11 cellular contexts compared by ENCODE assay signal in genomic region chr12:3988519-3989217, GRCh38.
DNase-seq lines count a peak whose midpoint lies in the region; ATAC-seq and TF ChIP-seq lines count a peak whose summit lies in the region.
"Had no signal": no experiment of that assay in that cellular context is flagged by ENCODE, and none has a peak within 500 bp of the region (broad histone marks: within the 10 kb centered on the region; RNA-seq: fewer than 3 reads in every experiment).

No MANE protein-coding gene starts in this region.

- H3K36me3 ChIP-seq in heart right ventricle (no peaks in the 10 kb centered on the region), mammary epithelial cell (ENCODE audit: insufficient read depth, low read length) (no peaks in the 10 kb centered on the region)
- H3K36me3 ChIP-seq: SJCRH30 had no signal

- no peak overlapping the region for H3K4me3 Mint-ChIP-seq in natural killer cell

- dilution Hi-C loops in mammary epithelial cell (cut with HindIII; ENCODE audit: low sequenced_read_pairs) = no loop called here

- H3K9ac ChIP-seq in mammary epithelial cell (ENCODE audit: insufficient read depth, low read length) = no peak overlapping the region

- ATAC-seq in HG03025 (IDR thresholded peaks at IDR 0.05; ENCODE audit: low FRiP score, unreplicated experiment) (peak; percentile 69), natural killer cell (peak in 2 of 3 donors; percentile 26 to 47), heart right ventricle (no peak)

- peaks cover 4 to 27% of the 10 kb centered on the region in 2 donors for H3K27me3 Mint-ChIP-seq in natural killer cell (ENCODE audit: low read depth in 2 of 2)

- H3K4me3 ChIP-seq in GM12864 (ENCODE audit: low read depth, low read length) (no peak overlapping the region), heart right ventricle (no peak overlapping the region), mammary epithelial cell (replicated peaks in 1 of 3; ENCODE audit: insufficient read depth in 1 of 3, low read depth in 2 of 3, low read length in 3 of 3) (no peak overlapping the region)
- H3K4me3 ChIP-seq: SJCRH30 had no signal

- H3K79me2 ChIP-seq in mammary epithelial cell (ENCODE audit: insufficient read depth, low read length) = no peaks in the 10 kb centered on the region

- no peaks in the 10 kb centered on the region for H3K9me3 Mint-ChIP-seq in natural killer cell

- DNase-seq in GM12864 (ENCODE audit: low read depth) (peak; percentile 35), activated T-cell treated with anti-CD3 and anti-CD28 coated beads for 48 hours (ENCODE audit: low read depth) (peak; percentile 27), natural killer cell (no peak), heart right ventricle (no peak), HPDE6-E6E7 (ENCODE audit: extremely low spot score) (no peak), NCI-H1436 (lab: John Stamatoyannopoulos, UW) (no peak), mammary epithelial cell (no peak)
- DNase-seq: DMS 273 treated with DMSO at 0.1 percent for 48 hours, NCI-H1930, SJCRH30 had no signal

- H2AFZ ChIP-seq in mammary epithelial cell (ENCODE audit: low read depth, low read length) = no peak overlapping the region

- no peaks in the 10 kb centered on the region for H3K4me1 ChIP-seq in heart right ventricle
- H3K4me1 ChIP-seq in mammary epithelial cell (ENCODE audit: insufficient read depth, low read length) = no peaks in the 10 kb centered on the region

- H3K27me3 ChIP-seq in heart right ventricle (peaks cover 0 to 35% (median 20%) of the 10 kb centered on the region in 7 donors), mammary epithelial cell (ENCODE audit: insufficient read depth, low read length) (no peaks in the 10 kb centered on the region)
- H3K27me3 ChIP-seq: SJCRH30 had no signal

- H4K20me1 ChIP-seq in mammary epithelial cell (ENCODE audit: insufficient read depth, low read length) = no peaks in the 10 kb centered on the region

- intact Hi-C loops in natural killer cell (cut with micrococcal nuclease) = no loop called here
- intact Hi-C loops in heart right ventricle (cut with DNase I) = loop anchor here in 1 of 10 donors (10.0 kb wide), 1 partner anchor 104 kb away; no protein-coding TSS in a partner anchor
- intact Hi-C loops in mammary epithelial cell (cut with micrococcal nuclease) = no loop called here

- no peak overlapping the region for H3K4me2 ChIP-seq in mammary epithelial cell (ENCODE audit: insufficient read depth, low read depth, low read length)

- no peak for TF ChIP-seq CTCF in GM12864 (IDR thresholded peaks at IDR 0.05; ENCODE audit: low read depth, low read length, missing control alignments)
- no peak for TF ChIP-seq CTCF in natural killer cell (IDR thresholded peaks at IDR 0.05)
- TF ChIP-seq CTCF in heart right ventricle (IDR thresholded peaks at IDR 0.05) = no peak
- TF ChIP-seq CTCF in mammary epithelial cell (conservative IDR thresholded peaks at IDR 0.05 in 1 of 2, IDR thresholded peaks at IDR 0.05 in 1 of 2; ENCODE audit: extremely low read depth in 1 of 2, insufficient read depth in 1 of 2, low read depth in 1 of 2, low read length in 2 of 2) = no peak

- H3K36me3 Mint-ChIP-seq in natural killer cell = no peaks in the 10 kb centered on the region

- BruUV-seq in mammary epithelial cell (replicated peaks; lab: Mats Ljungman, UMichigan) = no TSS peak

- H3K27ac ChIP-seq in heart right ventricle (peak overlapping the region in 1 of 10 donors; percentile 2), mammary epithelial cell (ENCODE audit: insufficient read depth, low read depth, low read length) (no peak overlapping the region)

- CTCF ChIA-PET in mammary epithelial cell (lab: Charles Lee; ENCODE audit: low non-redundant PET) = no interaction called here

- 74 to 84% methylated on average over 4 of the region's 4 CpGs for WGBS in heart right ventricle, 2 donors
- WGBS in mammary epithelial cell (ENCODE audit: low coverage, missing lambda C conversion rate) = 64% methylated on average over 4 of the region's 4 CpGs

- peaks cover 0 to 9% (median 6%) of the 10 kb centered on the region in 11 donors for H3K9me3 ChIP-seq in heart right ventricle
- no peaks in the 10 kb centered on the region for H3K9me3 ChIP-seq in mammary epithelial cell (replicated peaks; ENCODE audit: insufficient read depth, low read length)

- H3K4me1 Mint-ChIP-seq in natural killer cell = peaks cover 6% of the 10 kb centered on the region in 2 donors

- in situ Hi-C loops in mammary epithelial cell (cut with MboI; ENCODE audit: low sequenced_read_pairs in 2 of 2) = no loop called here

- H3K27ac Mint-ChIP-seq in natural killer cell = no peak overlapping the region

Comparison
In these comparisons a context has a peak if more than half of its experiments do, and no peak if none do; other contexts are left out.
1. DNase-seq: peak in GM12864 (single experiment) and activated T-cell treated with anti-CD3 and anti-CD28 coated beads for 48 hours (single experiment); none in natural killer cell (single experiment), heart right ventricle (0 of 2), HPDE6-E6E7 (single experiment), NCI-H1436 (single experiment) and mammary epithelial cell (single experiment).
2. ATAC-seq: peak in HG03025 (single experiment) and natural killer cell (2 of 3); none in heart right ventricle (0 of 8).